In genomic region chr19:15166700-15167099, GRCh38 we compare ENCODE assay signal across 1 cellular context.
TF ChIP-seq lines count a peak whose summit lies in the region.

No MANE protein-coding gene starts in this region.

TF ChIP-seq in H1, 55 proteins besides CTCF, POLR2A, EP300 and RAD21:
- no peak for TF ChIP-seq TBP (IDR thresholded peaks at IDR 0.05; ENCODE audit: low read depth, low read length)
- TF ChIP-seq USF2 (IDR thresholded peaks at IDR 0.05; ENCODE audit: low read length) = peak; percentile 54; the same call in 1 of the 2 replicates
- no peak for TF ChIP-seq PHF8 (conservative IDR thresholded peaks at IDR 0.05; ENCODE audit: low read depth, low read length)
